In the genomic region with DNA sequence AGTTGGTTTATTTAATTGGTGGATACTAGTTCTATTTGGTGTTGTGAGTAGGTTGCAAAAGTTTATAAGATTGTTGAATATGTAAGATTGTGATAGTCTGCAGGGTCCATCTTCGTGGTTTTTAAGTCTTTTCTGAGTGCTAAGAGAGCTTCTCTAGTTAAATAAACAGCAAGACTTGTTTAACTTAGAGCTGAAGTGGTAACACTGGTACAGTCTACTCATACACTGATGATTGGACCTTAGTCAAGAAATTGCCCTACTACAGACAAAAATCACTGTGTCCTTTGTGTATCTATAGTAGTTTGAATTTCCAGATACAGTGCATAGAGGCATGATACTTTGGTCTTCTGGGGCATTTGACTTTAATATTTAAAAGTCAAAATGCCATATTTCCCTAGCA, we compare ENCODE assay signal across 2 cellular contexts.
TF ChIP-seq lines count a peak whose summit lies in the region.

No MANE protein-coding gene starts in this region.

TF ChIP-seq in GM23338, 12 proteins besides CTCF, POLR2A, EP300 and RAD21 (continued from another document):
- TF ChIP-seq, protein P1, sequence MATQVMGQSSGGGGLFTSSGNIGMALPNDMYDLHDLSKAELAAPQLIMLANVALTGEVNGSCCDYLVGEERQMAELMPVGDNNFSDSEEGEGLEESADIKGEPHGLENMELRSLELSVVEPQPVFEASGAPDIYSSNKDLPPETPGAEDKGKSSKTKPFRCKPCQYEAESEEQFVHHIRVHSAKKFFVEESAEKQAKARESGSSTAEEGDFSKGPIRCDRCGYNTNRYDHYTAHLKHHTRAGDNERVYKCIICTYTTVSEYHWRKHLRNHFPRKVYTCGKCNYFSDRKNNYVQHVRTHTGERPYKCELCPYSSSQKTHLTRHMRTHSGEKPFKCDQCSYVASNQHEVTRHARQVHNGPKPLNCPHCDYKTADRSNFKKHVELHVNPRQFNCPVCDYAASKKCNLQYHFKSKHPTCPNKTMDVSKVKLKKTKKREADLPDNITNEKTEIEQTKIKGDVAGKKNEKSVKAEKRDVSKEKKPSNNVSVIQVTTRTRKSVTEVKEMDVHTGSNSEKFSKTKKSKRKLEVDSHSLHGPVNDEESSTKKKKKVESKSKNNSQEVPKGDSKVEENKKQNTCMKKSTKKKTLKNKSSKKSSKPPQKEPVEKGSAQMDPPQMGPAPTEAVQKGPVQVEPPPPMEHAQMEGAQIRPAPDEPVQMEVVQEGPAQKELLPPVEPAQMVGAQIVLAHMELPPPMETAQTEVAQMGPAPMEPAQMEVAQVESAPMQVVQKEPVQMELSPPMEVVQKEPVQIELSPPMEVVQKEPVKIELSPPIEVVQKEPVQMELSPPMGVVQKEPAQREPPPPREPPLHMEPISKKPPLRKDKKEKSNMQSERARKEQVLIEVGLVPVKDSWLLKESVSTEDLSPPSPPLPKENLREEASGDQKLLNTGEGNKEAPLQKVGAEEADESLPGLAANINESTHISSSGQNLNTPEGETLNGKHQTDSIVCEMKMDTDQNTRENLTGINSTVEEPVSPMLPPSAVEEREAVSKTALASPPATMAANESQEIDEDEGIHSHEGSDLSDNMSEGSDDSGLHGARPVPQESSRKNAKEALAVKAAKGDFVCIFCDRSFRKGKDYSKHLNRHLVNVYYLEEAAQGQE (IDR thresholded peaks at IDR 0.05; ENCODE audit: unreplicated experiment): no peak
- no peak for TF ChIP-seq JUNB (IDR thresholded peaks at IDR 0.05; ENCODE audit: unreplicated experiment)
- TF ChIP-seq ETS1 (IDR thresholded peaks at IDR 0.05): no peak
TF ChIP-seq in GM23338: peak in this region for 0.

TF ChIP-seq in GM12878, 131 proteins besides CTCF, POLR2A, EP300 and RAD21 (continued from another document):
- TF ChIP-seq, protein P2, sequence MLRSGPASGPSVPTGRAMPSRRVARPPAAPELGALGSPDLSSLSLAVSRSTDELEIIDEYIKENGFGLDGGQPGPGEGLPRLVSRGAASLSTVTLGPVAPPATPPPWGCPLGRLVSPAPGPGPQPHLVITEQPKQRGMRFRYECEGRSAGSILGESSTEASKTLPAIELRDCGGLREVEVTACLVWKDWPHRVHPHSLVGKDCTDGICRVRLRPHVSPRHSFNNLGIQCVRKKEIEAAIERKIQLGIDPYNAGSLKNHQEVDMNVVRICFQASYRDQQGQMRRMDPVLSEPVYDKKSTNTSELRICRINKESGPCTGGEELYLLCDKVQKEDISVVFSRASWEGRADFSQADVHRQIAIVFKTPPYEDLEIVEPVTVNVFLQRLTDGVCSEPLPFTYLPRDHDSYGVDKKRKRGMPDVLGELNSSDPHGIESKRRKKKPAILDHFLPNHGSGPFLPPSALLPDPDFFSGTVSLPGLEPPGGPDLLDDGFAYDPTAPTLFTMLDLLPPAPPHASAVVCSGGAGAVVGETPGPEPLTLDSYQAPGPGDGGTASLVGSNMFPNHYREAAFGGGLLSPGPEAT (IDR thresholded peaks at IDR 0.05; ENCODE audit: low read depth): no peak
- TF ChIP-seq EZH2 (IDR thresholded peaks at IDR 0.05; ENCODE audit: borderline replicate concordance, control insufficient read depth, low read depth, low read length) (no peak), ZNF274 (IDR thresholded peaks at IDR 0.05; ENCODE audit: insufficient read depth, insufficient read length) (no peak), HSF1 (IDR thresholded peaks at IDR 0.05; ENCODE audit: low read depth, low read length) (no peak), KAT2A (conservative IDR thresholded peaks at IDR 0.05; ENCODE audit: control insufficient read depth, low read depth, low read length) (no peak), BRCA1 (IDR thresholded peaks at IDR 0.05; ENCODE audit: low read depth, low read length) (no peak), ZNF384 (IDR thresholded peaks at IDR 0.05; ENCODE audit: borderline replicate concordance, low read depth, low read length) (no peak), ETV6 (conservative IDR thresholded peaks at IDR 0.05 in 1 of 2, IDR thresholded peaks at IDR 0.05 in 1 of 2; ENCODE audit: borderline replicate concordance in 1 of 2, low read depth in 1 of 2) (no peak), PML (IDR thresholded peaks at IDR 0.05; ENCODE audit: low read length) (no peak), NKRF (conservative IDR thresholded peaks at IDR 0.05) (no peak), EGR1 (IDR thresholded peaks at IDR 0.05; ENCODE audit: borderline replicate concordance in 1 of 2, low read depth in 2 of 2, low read length in 2 of 2) (no peak)
